2 cellular contexts compared by ENCODE assay signal in genomic region chr15:76187151-76187550, GRCh38.
TF ChIP-seq lines count a peak whose summit lies in the region.

No MANE protein-coding gene starts in this region.

TF ChIP-seq in H1, 55 proteins besides CTCF, POLR2A, EP300 and RAD21:
- TF ChIP-seq SUZ12 (IDR thresholded peaks at IDR 0.05; ENCODE audit: low read length) = no peak
- no peak for TF ChIP-seq CTBP2 (IDR thresholded peaks at IDR 0.05; ENCODE audit: borderline replicate concordance, insufficient read depth, insufficient read length, low read length)
- TF ChIP-seq FOSL1 (IDR thresholded peaks at IDR 0.05; ENCODE audit: insufficient read depth, low read depth, low read length) = no peak

TF ChIP-seq in GM12891, 5 proteins besides CTCF, POLR2A, EP300 and RAD21:
- no peak for TF ChIP-seq SPI1 (IDR thresholded peaks at IDR 0.05; ENCODE audit: low read depth, low read length)
- no peak for TF ChIP-seq POU2F2 (IDR thresholded peaks at IDR 0.05; ENCODE audit: low read depth, low read length)
- no peak for TF ChIP-seq TAF1 (IDR thresholded peaks at IDR 0.05; ENCODE audit: low read depth, low read length)
- TF ChIP-seq PAX5 (IDR thresholded peaks at IDR 0.05; ENCODE audit: insufficient read depth, low read length, severe bottlenecking) = no peak
